In genomic region chr10:50469288-50469687, GRCh38 we compare ENCODE assay signal across 13 cellular contexts.
A peak's percentile ranks its signal among the peaks of the same experiment; 100 is the strongest.
DNase-seq lines count a peak whose midpoint lies in the region; TF ChIP-seq lines count a peak whose summit lies in the region.
"Had no signal": no experiment of that assay in that cellular context is flagged by ENCODE, and none has a peak within 500 bp of the region (broad histone marks: within the 10 kb centered on the region; RNA-seq: fewer than 3 reads in every experiment).

No MANE protein-coding gene starts in this region.

- POLR2A ChIA-PET in CD8-positive, alpha-beta memory T cell (lab: Charles Lee) = no interaction called here

- peak; percentile 17 for DNase-seq in ELR (ENCODE audit: low read depth)
- peak; percentile 22 for DNase-seq in NCI-H226
- peak; percentile 20 for DNase-seq in epithelial cell of esophagus (ENCODE audit: low read depth)
- DNase-seq in activated CD4-positive, CD25-positive, alpha-beta regulatory T cell treated with anti-CD3 and anti-CD28 coated beads, Interleukin-2, amount 50 U/mL, for 72 hours = no peak
- no peak for DNase-seq in CD8-positive, alpha-beta memory T cell
- DNase-seq in NCI-H82 treated with DMSO at 0.1 percent for 48 hours (lab: John Stamatoyannopoulos, UW; ENCODE audit: unreplicated experiment) = no peak
- DNase-seq: activated naive CD8-positive, alpha-beta T cell treated with anti-CD3 and anti-CD28 coated beads for 36 hours; hippocampal formation; left cardiac atrium; NCI-H2029; pancreas had no signal

- peak overlapping the region in 2 of 8 donors; percentile 21 to 35 for H3K27ac Mint-ChIP-seq in CD8-positive, alpha-beta memory T cell
- H3K27ac Mint-ChIP-seq: activated naive CD8-positive, alpha-beta T cell treated with anti-CD3 and anti-CD28 coated beads for 36 hours; T-helper 1 cell treated with Interleukin-12 subunit alpha and Interleukin-12 subunit beta and Interleukin-4 antibody, amounts not matched to agents 30 μg/mL and 1 μg/mL, for 36 hours had no signal

- H3K27ac ChIP-seq in CD8-positive, alpha-beta memory T cell (ENCODE audit: low read depth, low read length) = no peak overlapping the region

- no peaks in the 10 kb centered on the region for H3K27me3 ChIP-seq in skeletal muscle satellite cell (ENCODE audit: control insufficient read depth, insufficient read depth, low read length)
- H3K27me3 ChIP-seq in CD8-positive, alpha-beta memory T cell (ENCODE audit: insufficient read depth, low read length, poor library complexity, severe bottlenecking) = no peaks in the 10 kb centered on the region
- H3K27me3 ChIP-seq: pancreas had no signal

- H3K4me3 ChIP-seq in epithelial cell of esophagus (ENCODE audit: low read length) (no peak overlapping the region), skeletal muscle satellite cell (ENCODE audit: low read length) (no peak overlapping the region)
- H3K4me3 ChIP-seq in CD8-positive, alpha-beta memory T cell (ENCODE audit: low read length) = no peak overlapping the region
- H3K4me3 ChIP-seq: pancreas had no signal

- peak overlapping the region in 1 of 7 donors; percentile 34 for H3K4me3 Mint-ChIP-seq in CD8-positive, alpha-beta memory T cell
- H3K4me3 Mint-ChIP-seq: activated naive CD8-positive, alpha-beta T cell treated with anti-CD3 and anti-CD28 coated beads for 36 hours; T-helper 1 cell treated with Interleukin-12 subunit alpha and Interleukin-12 subunit beta and Interleukin-4 antibody, amounts not matched to agents 30 μg/mL and 1 μg/mL, for 36 hours had no signal

- CTCF ChIA-PET in CD8-positive, alpha-beta memory T cell (lab: Charles Lee) = no interaction called here

- H3K9ac ChIP-seq in skeletal muscle satellite cell (ENCODE audit: low read depth, low read length) = no peak overlapping the region

- H3K36me3 Mint-ChIP-seq in CD8-positive, alpha-beta memory T cell = peaks cover 5 to 9% (median 9%) of the 10 kb centered on the region in 3 donors

- H3K9me3 Mint-ChIP-seq in CD8-positive, alpha-beta memory T cell = no peaks in the 10 kb centered on the region
- H3K9me3 Mint-ChIP-seq: activated naive CD8-positive, alpha-beta T cell treated with anti-CD3 and anti-CD28 coated beads for 36 hours; T-helper 1 cell treated with Interleukin-12 subunit alpha and Interleukin-12 subunit beta and Interleukin-4 antibody, amounts not matched to agents 30 μg/mL and 1 μg/mL, for 36 hours had no signal

- H3K4me1 ChIP-seq in skeletal muscle satellite cell (ENCODE audit: control insufficient read depth, insufficient read depth, low read length) = peaks cover 9% of the 10 kb centered on the region
- H3K4me1 ChIP-seq in CD8-positive, alpha-beta memory T cell (ENCODE audit: insufficient read depth, low read length) = peaks cover 18% of the 10 kb centered on the region

- no peak for TF ChIP-seq CTCF in epithelial cell of esophagus (IDR thresholded peaks at IDR 0.05; ENCODE audit: insufficient read depth, low read depth, low read length, missing control alignments)

- peak overlapping the region; percentile 18 for H3K4me2 ChIP-seq in skeletal muscle satellite cell (ENCODE audit: low read length)

- H3K4me1 Mint-ChIP-seq in CD8-positive, alpha-beta memory T cell = peaks cover 43 to 78% (median 75%) of the 10 kb centered on the region in 3 donors

- H3K36me3 ChIP-seq in skeletal muscle satellite cell (ENCODE audit: insufficient read depth, low read length) = no peaks in the 10 kb centered on the region
- peaks cover 4% of the 10 kb centered on the region for H3K36me3 ChIP-seq in CD8-positive, alpha-beta memory T cell (ENCODE audit: insufficient read depth, low read length)
- H3K36me3 ChIP-seq: pancreas had no signal

- H3K9me3 ChIP-seq in skeletal muscle satellite cell (replicated peaks; ENCODE audit: low read length) = no peaks in the 10 kb centered on the region
- no peaks in the 10 kb centered on the region for H3K9me3 ChIP-seq in CD8-positive, alpha-beta memory T cell (ENCODE audit: low read length)
- H3K9me3 ChIP-seq: pancreas had no signal

- no peaks in the 10 kb centered on the region for H3K27me3 Mint-ChIP-seq in CD8-positive, alpha-beta memory T cell
- H3K27me3 Mint-ChIP-seq: activated naive CD8-positive, alpha-beta T cell treated with anti-CD3 and anti-CD28 coated beads for 36 hours had no signal

Comparison
In these comparisons a context has a peak if more than half of its experiments do, and no peak if none do; other contexts are left out.
1. DNase-seq: peak in ELR (single experiment), NCI-H226 (single experiment) and epithelial cell of esophagus (single experiment); none in activated CD4-positive, CD25-positive, alpha-beta regulatory T cell treated with anti-CD3 and anti-CD28 coated beads, Interleukin-2, amount 50 U/mL, for 72 hours (single experiment), CD8-positive, alpha-beta memory T cell (0 of 5) and NCI-H82 treated with DMSO at 0.1 percent for 48 hours (single experiment).